In the genomic region with DNA sequence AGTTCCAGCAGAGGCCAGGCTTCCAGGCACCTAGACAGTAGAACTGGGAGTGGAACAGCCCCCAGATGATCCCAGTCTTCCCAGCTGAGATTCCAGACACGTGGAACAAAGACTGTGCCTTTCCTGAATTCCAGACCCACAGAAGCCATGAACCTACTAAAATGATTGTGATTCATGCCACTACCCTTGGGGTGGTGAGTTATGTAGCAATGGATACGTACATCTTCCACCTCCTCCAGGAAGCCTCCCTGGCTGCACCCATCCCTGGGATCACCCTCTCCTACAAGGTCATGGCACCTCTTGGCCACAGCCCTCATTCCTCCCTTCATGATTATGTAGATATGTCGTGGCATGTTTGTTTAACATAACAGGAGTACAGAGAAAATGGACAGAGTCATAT, we compare ENCODE assay signal across 1 cellular context.
TF ChIP-seq lines count a peak whose summit lies in the region.

No MANE protein-coding gene starts in this region.

TF ChIP-seq in H1, 55 proteins besides CTCF, POLR2A, EP300 and RAD21 (continued from another document):
- no peak for TF ChIP-seq SAP30 (IDR thresholded peaks at IDR 0.05; ENCODE audit: insufficient read depth, insufficient replicate concordance, low read length)
- TF ChIP-seq JUN (IDR thresholded peaks at IDR 0.05; ENCODE audit: low read depth, low read length), result no peak
TF ChIP-seq in H1: peak in this region for 0.
